Comparison of ENCODE assay signal across 1 cellular context in genomic region chr3:39188271-39189149, GRCh38.
TF ChIP-seq lines count a peak whose summit lies in the region.

No MANE protein-coding gene starts in this region.

TF ChIP-seq in H1, 55 proteins besides CTCF, POLR2A, EP300 and RAD21:
- no peak for TF ChIP-seq FOSL1 (IDR thresholded peaks at IDR 0.05; ENCODE audit: insufficient read depth, low read depth, low read length)
